27 cellular contexts compared by ENCODE assay signal in genomic region chr6:46115634-46116033, GRCh38. TPM values are rescaled to one million over a fixed set of nuclear protein-coding genes. Genes with fewer than 3 reads are reported as not detected.
DNase-seq lines count a peak whose midpoint lies in the region; ATAC-seq lines count a peak whose summit lies in the region.
"Had no signal": no experiment of that assay in that cellular context is flagged by ENCODE, and none has a peak within 500 bp of the region (broad histone marks: within the 10 kb centered on the region; RNA-seq: fewer than 3 reads in every experiment).

No MANE protein-coding gene starts in this region.

- no peak for DNase-seq in left colon
- DNase-seq in UCSD-AML1 (lab: John Stamatoyannopoulos, UW; ENCODE audit: unreplicated experiment) = no peak
- DNase-seq: 8988T; ACHN; AML-193; BE2C; C1 segment of cervical spinal cord; Caco-2; Calu3; CD4-positive, alpha-beta memory T cell; CD4-positive, alpha-beta T cell; CD4-positive, CD25-positive, alpha-beta regulatory T cell; CD8-positive, alpha-beta memory T cell; CD8-positive, alpha-beta T cell; COR-L47; DMS 273 treated with DMSO at 0.1 percent for 48 hours; DMS153; DMS53; DMS79; DMS79 treated with DMSO at 0.1 percent for 48 hours; DND-41; EL had no signal

- intact Hi-C loops in left colon (cut with DNase I, micrococcal nuclease) = no loop called here

- peak; percentile 52 for ATAC-seq in esophagus mucosa
- peak; percentile 54 for ATAC-seq in left colon
- no peak for ATAC-seq in HG02571 (IDR thresholded peaks at IDR 0.05; ENCODE audit: unreplicated experiment)
- ATAC-seq: A549; CD8-positive, alpha-beta T cell had no signal

RNA-seq across cellular contexts. Expression of gene ENPP4, which starts 14.2 kb away (rescaled TPM):
- total RNA-seq in esophagus mucosa (0.80 TPM), left colon (10 to 100 TPM; 19.1 to 26.3 TPM)
- total RNA-seq: A172 had no signal

RNA-seq across cellular contexts. Expression of gene ENPP5, which starts 55.1 kb away (rescaled TPM):
- total RNA-seq in esophagus mucosa (0.44 TPM), left colon (1 to 10 TPM; 3.4 to 3.5 TPM)
- total RNA-seq: A172; A673; CD4-positive, CD25-positive, alpha-beta regulatory T cell had no signal

Comparison
In these comparisons a context has a peak if more than half of its experiments do, and no peak if none do; other contexts are left out.
1. RNA of gene ENPP4, which starts 14.2 kb away (total RNA-seq): 19.1 to 26.3 TPM in left colon; 0.80 TPM in esophagus mucosa (single experiment); every median in the first group is over 10 times any median in the second.